ENCODE assay signal across 22 cellular contexts in genomic region chr10:110709444-110709828, GRCh38.
DNase-seq lines count a peak whose midpoint lies in the region; ATAC-seq and TF ChIP-seq lines count a peak whose summit lies in the region.
"Had no signal": no experiment of that assay in that cellular context is flagged by ENCODE, and none has a peak within 500 bp of the region (broad histone marks: within the 10 kb centered on the region; RNA-seq: fewer than 3 reads in every experiment).

No MANE protein-coding gene starts in this region.

- H3K27ac ChIP-seq in heart right ventricle (peak overlapping the region in 9 of 10 donors; percentile 5 to 82 (median 71)), IMR-90 (ENCODE audit: insufficient read depth, low read length) (no peak overlapping the region), liver (ENCODE audit: low read depth in 1 of 2, low read length in 2 of 2) (peak overlapping the region; percentile 10 to 67), gastrocnemius medialis (peak overlapping the region; percentile 64 to 83 (median 82))
- no peak overlapping the region for H3K27ac ChIP-seq in naive thymus-derived CD4-positive, alpha-beta T cell (ENCODE audit: low read depth, low read length)
- H3K27ac ChIP-seq: BLaER1, SJCRH30 had no signal

- intact Hi-C loops in heart right ventricle (cut with DNase I) (no loop called here), Right ventricle myocardium superior (cut with DNase I) (no loop called here), IMR-90 (cut with micrococcal nuclease) (no loop called here), gastrocnemius medialis (cut with DNase I; ENCODE audit: low total_unique reads) (no loop called here)
- intact Hi-C loops in naive thymus-derived CD4-positive, alpha-beta T cell (cut with micrococcal nuclease), result no loop called here

- no peak overlapping the region for H4K5ac ChIP-seq in IMR-90 (ENCODE audit: low read depth, low read length)

- H4K20me1 ChIP-seq in IMR-90 (ENCODE audit: insufficient read depth, low read length), result no peaks in the 10 kb centered on the region
- H4K20me1 ChIP-seq: BLaER1 had no signal

- ATAC-seq in heart right ventricle (peak in 1 of 8 donors; percentile 7), Right ventricle myocardium superior (ENCODE audit: poor library complexity) (no peak), IMR-90 (ENCODE audit: low read depth) (no peak), gastrocnemius medialis (no peak)
- no peak for ATAC-seq in naive thymus-derived CD4-positive, alpha-beta T cell
- ATAC-seq: HCT116 had no signal

- H3K27me3 ChIP-seq in heart right ventricle, result no peaks in the 10 kb centered on the region
- peaks cover 2% of the 10 kb centered on the region; the same call in 1 of the 2 replicates for H3K27me3 ChIP-seq in IMR-90 (ENCODE audit: control insufficient read depth, insufficient read depth, low read length)
- no peaks in the 10 kb centered on the region for H3K27me3 ChIP-seq in liver (ENCODE audit: control insufficient read depth in 4 of 4, insufficient read depth in 4 of 4, low read length in 3 of 4)
- no peaks in the 10 kb centered on the region for H3K27me3 ChIP-seq in gastrocnemius medialis
- no peaks in the 10 kb centered on the region for H3K27me3 ChIP-seq in naive thymus-derived CD4-positive, alpha-beta T cell (ENCODE audit: control insufficient read depth in 2 of 2, insufficient read depth in 2 of 2, low read length in 2 of 2)
- H3K27me3 ChIP-seq: BLaER1, MG63, SJCRH30 had no signal

- H2BK15ac ChIP-seq in IMR-90 (ENCODE audit: low read depth, low read length), result no peak overlapping the region

- no peak overlapping the region for H3K4me2 ChIP-seq in IMR-90 (ENCODE audit: low read depth, low read length)
- H3K4me2 ChIP-seq: BLaER1 had no signal

- 70 to 82% methylated on average over 3 of the region's 3 CpGs for WGBS in heart right ventricle, 2 donors
- no CpG with 5 or more reads among the region's 3 CpGs for WGBS in IMR-90 (ENCODE audit: extremely low coverage in 2 of 2, insufficient read length in 1 of 2), 2 experiments
- 88% methylated on average over 3 of the region's 3 CpGs for WGBS in liver

- no peak overlapping the region for H2AFZ ChIP-seq in IMR-90 (replicated peaks; ENCODE audit: low read length, poor library complexity)

- no peak overlapping the region for H2BK20ac ChIP-seq in IMR-90 (ENCODE audit: low read depth, low read length)

- POLR2A ChIA-PET in IMR-90 (lab: Charles Lee; ENCODE audit: unreplicated experiment), result no interaction called here
- POLR2A ChIA-PET in naive thymus-derived CD4-positive, alpha-beta T cell (lab: Charles Lee), result no interaction called here

- H3K4me1 ChIP-seq in heart right ventricle (peaks cover 2 to 83% (median 42%) of the 10 kb centered on the region in 9 donors), IMR-90 (ENCODE audit: control insufficient read depth, insufficient read depth, low read length) (peaks cover 8% of the 10 kb centered on the region), liver (ENCODE audit: control insufficient read depth in 4 of 4, insufficient read depth in 4 of 4, low read length in 3 of 4) (peaks cover 0 to 24% (median 19%) of the 10 kb centered on the region in 4 donors), gastrocnemius medialis (peaks cover 38 to 47% of the 10 kb centered on the region in 2 donors)
- no peaks in the 10 kb centered on the region for H3K4me1 ChIP-seq in naive thymus-derived CD4-positive, alpha-beta T cell (ENCODE audit: control insufficient read depth in 2 of 2, insufficient read depth in 2 of 2, low read length in 2 of 2)
- H3K4me1 ChIP-seq: BLaER1 had no signal

- peaks cover 0 to 2% (median 0%) of the 10 kb centered on the region in 5 donors for H3K36me3 Mint-ChIP-seq in naive thymus-derived CD4-positive, alpha-beta T cell
- H3K36me3 Mint-ChIP-seq: CD4-positive, CD25-positive, alpha-beta regulatory T cell had no signal

- H3K4ac ChIP-seq in IMR-90 (ENCODE audit: low read depth, low read length), result no peak overlapping the region

- no peaks in the 10 kb centered on the region for H3K79me1 ChIP-seq in IMR-90 (ENCODE audit: low read depth in 1 of 2, low read length in 2 of 2)

- no peak overlapping the region for H3K56ac ChIP-seq in IMR-90 (ENCODE audit: extremely low read depth, insufficient read depth, low read length)

- H3K4me3 ChIP-seq in heart right ventricle (no peak overlapping the region), IMR-90 (ENCODE audit: insufficient read depth, low read depth, low read length) (no peak overlapping the region), liver (ENCODE audit: low read depth in 1 of 3, low read length in 3 of 3) (no peak overlapping the region), gastrocnemius medialis (peak overlapping the region in 1 of 4 donors; percentile 9)
- H3K4me3 ChIP-seq in naive thymus-derived CD4-positive, alpha-beta T cell (ENCODE audit: low read length), result no peak overlapping the region
- H3K4me3 ChIP-seq: BLaER1, MG63, SJCRH30 had no signal

- TF ChIP-seq RAD21 in IMR-90 (IDR thresholded peaks at IDR 0.05; ENCODE audit: low read length) (no peak), liver (IDR thresholded peaks at IDR 0.05) (no peak)

- no peak overlapping the region for H3K27ac Mint-ChIP-seq in naive thymus-derived CD4-positive, alpha-beta T cell
- H3K27ac Mint-ChIP-seq: CD4-positive, CD25-positive, alpha-beta regulatory T cell had no signal

- H2AK9ac ChIP-seq in IMR-90 (replicated peaks; ENCODE audit: low read depth, low read length, poor library complexity), result no peak overlapping the region

- H2BK120ac ChIP-seq in IMR-90 (ENCODE audit: low read depth, low read length), result no peak overlapping the region

- DNase-seq in heart right ventricle, result no peak
- no peak for DNase-seq in Right ventricle myocardium superior
- no peak for DNase-seq in IMR-90
- no peak for DNase-seq in gastrocnemius medialis
- DNase-seq in AG20443 (ENCODE audit: low spot score), result no peak
- DNase-seq in naive thymus-derived CD4-positive, alpha-beta T cell, result no peak
- DNase-seq: CD4-positive, CD25-positive, alpha-beta regulatory T cell; DMS153; DND-41; KG1; NCI-H1105 treated with DMSO at 0.1 percent for 48 hours; NCI-H146; NCI-H1930; NCI-H2107; NCI-H446; NCI-H524 treated with DMSO at 0.1 percent for 48 hours; NCI-H774; SJCRH30 had no signal

- in situ Hi-C loops in IMR-90 (cut with MboI; ENCODE audit: low sequenced_read_pairs) (no loop called here), gastrocnemius medialis (cut with MboI; ENCODE audit: low sequenced_read_pairs in 4 of 4) (no loop called here)

- TF ChIP-seq CTCF in heart right ventricle (IDR thresholded peaks at IDR 0.05) (no peak), IMR-90 (conservative IDR thresholded peaks at IDR 0.05; ENCODE audit: low read depth, low read length) (no peak), liver (IDR thresholded peaks at IDR 0.05; ENCODE audit: low read depth, low read length, missing input control) (no peak), gastrocnemius medialis (IDR thresholded peaks at IDR 0.05 in 4 of 5, conservative IDR thresholded peaks at IDR 0.05 in 1 of 5) (no peak)

- H3K4me3 Mint-ChIP-seq in naive thymus-derived CD4-positive, alpha-beta T cell, result no peak overlapping the region
- H3K4me3 Mint-ChIP-seq: CD4-positive, CD25-positive, alpha-beta regulatory T cell had no signal

- H3K4me1 Mint-ChIP-seq in naive thymus-derived CD4-positive, alpha-beta T cell, result no peaks in the 10 kb centered on the region
- H3K4me1 Mint-ChIP-seq: CD4-positive, CD25-positive, alpha-beta regulatory T cell had no signal

- H2AK5ac ChIP-seq in IMR-90 (ENCODE audit: low read depth, low read length), result no peak overlapping the region

- no TSS peak for BruUV-seq in IMR-90 (replicated peaks; lab: Mats Ljungman, UMichigan)

- H3K9me3 ChIP-seq in heart right ventricle (no peaks in the 10 kb centered on the region), IMR-90 (ENCODE audit: control insufficient read depth, insufficient read depth, low read length) (no peaks in the 10 kb centered on the region), liver (ENCODE audit: control insufficient read depth in 4 of 4, low read length in 3 of 4) (no peaks in the 10 kb centered on the region), gastrocnemius medialis (no peaks in the 10 kb centered on the region)
- H3K9me3 ChIP-seq in naive thymus-derived CD4-positive, alpha-beta T cell (ENCODE audit: control insufficient read depth in 2 of 3, low read length in 3 of 3), result no peaks in the 10 kb centered on the region
- H3K9me3 ChIP-seq: BLaER1, MG63, SJCRH30 had no signal

- peak overlapping the region; percentile 44; the same call in 1 of the 2 replicates for H3K18ac ChIP-seq in IMR-90 (ENCODE audit: low read depth, low read length)

- H3K9me1 ChIP-seq in IMR-90 (ENCODE audit: insufficient read depth, low read length), result no peaks in the 10 kb centered on the region

- no peak overlapping the region; the same call in 1 of the 2 replicates for H4K91ac ChIP-seq in IMR-90 (ENCODE audit: insufficient read depth, low read depth, low read length)

- TF ChIP-seq POLR2A in IMR-90 (IDR thresholded peaks at IDR 0.05; ENCODE audit: low read depth, low read length) (no peak), gastrocnemius medialis (IDR thresholded peaks at IDR 0.05) (no peak)

- no peak overlapping the region for H4K8ac ChIP-seq in IMR-90 (ENCODE audit: low read depth in 2 of 2, low read length in 2 of 2)

- H3K27me3 Mint-ChIP-seq in naive thymus-derived CD4-positive, alpha-beta T cell, result peaks cover 0 to 26% (median 0%) of the 10 kb centered on the region in 5 donors

- H3K9ac ChIP-seq in IMR-90 (ENCODE audit: low read depth, low read length), result no peak overlapping the region
- no peak overlapping the region for H3K9ac ChIP-seq in liver (ENCODE audit: low read depth in 1 of 2, low read length in 2 of 2)
- H3K9ac ChIP-seq: BLaER1 had no signal

- no peak overlapping the region for H2BK5ac ChIP-seq in IMR-90 (ENCODE audit: low read depth, low read length, poor library complexity, severe bottlenecking)

- H3K36me3 ChIP-seq in heart right ventricle (no peaks in the 10 kb centered on the region), IMR-90 (ENCODE audit: control insufficient read depth, insufficient read depth, low read length) (no peaks in the 10 kb centered on the region), liver (ENCODE audit: control insufficient read depth in 4 of 4, insufficient read depth in 3 of 4, low read depth in 1 of 4, low read length in 3 of 4) (no peaks in the 10 kb centered on the region), gastrocnemius medialis (no peaks in the 10 kb centered on the region)
- H3K36me3 ChIP-seq in naive thymus-derived CD4-positive, alpha-beta T cell (ENCODE audit: control insufficient read depth in 2 of 3, insufficient read depth in 3 of 3, low read length in 3 of 3), result no peaks in the 10 kb centered on the region
- H3K36me3 ChIP-seq: BLaER1, MG63, SJCRH30 had no signal

- peaks cover 0 to 5% (median 0%) of the 10 kb centered on the region in 11 donors for H3K9me3 Mint-ChIP-seq in naive thymus-derived CD4-positive, alpha-beta T cell

- H3K14ac ChIP-seq in IMR-90 (replicated peaks; ENCODE audit: low read depth, low read length), result no peak overlapping the region

- dilution Hi-C loops in IMR-90 (cut with HindIII; ENCODE audit: low sequenced_read_pairs, unreplicated experiment), result no loop called here

- H3K23ac ChIP-seq in IMR-90 (ENCODE audit: low read depth, low read length), result no peak overlapping the region

- CTCF ChIA-PET in IMR-90 (lab: Yijun Ruan, JAX), result no interaction called here
- CTCF ChIA-PET in naive thymus-derived CD4-positive, alpha-beta T cell (lab: Charles Lee), result interaction anchor here (0.5 kb wide), 2 partner anchors 258 to 349 kb away, joined by 3 to 4 read pairs; no protein-coding TSS in a partner anchor

Comparison
In these comparisons a context has a peak if more than half of its experiments do, and no peak if none do; other contexts are left out.
1. H3K27ac ChIP-seq: peak in heart right ventricle (9 of 10), liver (2 of 2) and gastrocnemius medialis (4 of 4); none in IMR-90 (single experiment) and naive thymus-derived CD4-positive, alpha-beta T cell (single experiment).